In genomic region chr2:127485694-127486071, GRCh38 we compare ENCODE assay signal across 17 cellular contexts. TPM values are rescaled to one million over a fixed set of nuclear protein-coding genes. Genes with fewer than 3 reads are reported as not detected.
DNase-seq lines count a peak whose midpoint lies in the region; ATAC-seq, FAIRE-seq and TF ChIP-seq lines count a peak whose summit lies in the region.
"Had no signal": no experiment of that assay in that cellular context is flagged by ENCODE, and none has a peak within 500 bp of the region (broad histone marks: within the 10 kb centered on the region; RNA-seq: fewer than 3 reads in every experiment).

No MANE protein-coding gene starts in this region.

- POLR2A ChIA-PET in activated CD8-positive, alpha-beta T cell treated with anti-CD3 and anti-CD28 coated beads, Interleukin-2, amount 10 ng/mL, durations not matched to agents 7 days and 5 days (lab: Charles Lee) = interaction anchor here (0.9 kb wide), 1 partner anchor 156 kb away, joined by 3 read pairs; no protein-coding TSS in a partner anchor
- POLR2A ChIA-PET in naive thymus-derived CD8-positive, alpha-beta T cell (lab: Charles Lee) = no interaction called here

- FAIRE-seq in GM12891 (lab: Jason Lieb, UNC) = peak; percentile 45
- FAIRE-seq: H1 had no signal

- H3K27me3 Mint-ChIP-seq in activated CD8-positive, alpha-beta T cell treated with anti-CD3 and anti-CD28 coated beads, Interleukin-2, amount 10 ng/mL, durations not matched to agents 7 days and 5 days (ENCODE audit: low read depth) = no peaks in the 10 kb centered on the region
- no peaks in the 10 kb centered on the region for H3K27me3 Mint-ChIP-seq in naive thymus-derived CD8-positive, alpha-beta T cell

- peaks cover 40% of the 10 kb centered on the region for H3K4me1 Mint-ChIP-seq in activated CD8-positive, alpha-beta T cell treated with anti-CD3 and anti-CD28 coated beads, Interleukin-2, amount 10 ng/mL, durations not matched to agents 7 days and 5 days (ENCODE audit: low read depth)
- peaks cover 22 to 45% (median 36%) of the 10 kb centered on the region in 4 donors for H3K4me1 Mint-ChIP-seq in naive thymus-derived CD8-positive, alpha-beta T cell

- H3K27ac Mint-ChIP-seq in activated CD8-positive, alpha-beta T cell treated with anti-CD3 and anti-CD28 coated beads, Interleukin-2, amount 10 ng/mL, durations not matched to agents 7 days and 5 days = peak overlapping the region; percentile 71
- peak overlapping the region; percentile 76 to 95 (median 84) for H3K27ac Mint-ChIP-seq in naive thymus-derived CD8-positive, alpha-beta T cell

- peak overlapping the region; percentile 34 for H3K4me3 Mint-ChIP-seq in activated CD8-positive, alpha-beta T cell treated with anti-CD3 and anti-CD28 coated beads, Interleukin-2, amount 10 ng/mL, durations not matched to agents 7 days and 5 days
- peak overlapping the region in 9 of 10 donors; percentile 3 to 74 (median 55) for H3K4me3 Mint-ChIP-seq in naive thymus-derived CD8-positive, alpha-beta T cell

- peaks cover 69% of the 10 kb centered on the region for H3K36me3 Mint-ChIP-seq in activated CD8-positive, alpha-beta T cell treated with anti-CD3 and anti-CD28 coated beads, Interleukin-2, amount 10 ng/mL, durations not matched to agents 7 days and 5 days (ENCODE audit: low read depth)
- H3K36me3 Mint-ChIP-seq in naive thymus-derived CD8-positive, alpha-beta T cell = peaks cover 0 to 84% (median 23%) of the 10 kb centered on the region in 3 donors

- ATAC-seq in activated CD8-positive, alpha-beta T cell treated with anti-CD3 and anti-CD28 coated beads, Interleukin-2, amount 10 ng/mL, durations not matched to agents 7 days and 5 days = peak; percentile 58
- peak; percentile 44 to 63 for ATAC-seq in naive thymus-derived CD8-positive, alpha-beta T cell
- no peak for ATAC-seq in HG03439 (IDR thresholded peaks at IDR 0.05; ENCODE audit: unreplicated experiment)
- ATAC-seq: gastroesophageal sphincter, SK-N-SH treated with all-trans-retinoic acid at 6 μM for 48 hours had no signal

- TF ChIP-seq POLR2A in GM12891 (IDR thresholded peaks at IDR 0.05; ENCODE audit: low read depth, low read length) = no peak

- CTCF ChIA-PET in activated CD8-positive, alpha-beta T cell treated with anti-CD3 and anti-CD28 coated beads, Interleukin-2, amount 10 ng/mL, durations not matched to agents 7 days and 5 days (lab: Charles Lee) = interaction anchor here (1.0 kb wide), 1 partner anchor 693 kb away, joined by 3 read pairs; no protein-coding TSS in a partner anchor

- H3K9me3 Mint-ChIP-seq in activated CD8-positive, alpha-beta T cell treated with anti-CD3 and anti-CD28 coated beads, Interleukin-2, amount 10 ng/mL, durations not matched to agents 7 days and 5 days (ENCODE audit: insufficient read depth) = no peaks in the 10 kb centered on the region
- H3K9me3 Mint-ChIP-seq in naive thymus-derived CD8-positive, alpha-beta T cell = no peaks in the 10 kb centered on the region

- peak; percentile 20 for DNase-seq in NOMO-1 treated with DMSO at 0.1 percent for 48 hours (lab: John Stamatoyannopoulos, UW; ENCODE audit: unreplicated experiment)
- no peak for DNase-seq in NOMO-1 treated with dmso at 0.1 percent for 144 hours (lab: John Stamatoyannopoulos, UW; ENCODE audit: unreplicated experiment)
- no peak for DNase-seq in GM12891 (ENCODE audit: insufficient read length, low spot score)
- no peak for DNase-seq in activated CD8-positive, alpha-beta T cell treated with anti-CD3 and anti-CD28 coated beads, Interleukin-2, amount 10 ng/mL, durations not matched to agents 7 days and 5 days
- no peak for DNase-seq in naive thymus-derived CD8-positive, alpha-beta T cell
- no peak for DNase-seq in NCI-H1694 (lab: John Stamatoyannopoulos, UW)
- DNase-seq in superior temporal gyrus (ENCODE audit: extremely low spot score) = no peak
- DNase-seq: 8988T; activated CD8-positive, alpha-beta memory T cell treated with anti-CD3 and anti-CD28 coated beads, Interleukin-2, amount 50 U/mL, for 48 hours; MG63; NCI-H748 treated with DMSO at 0.1 percent for 48 hours; stimulated activated CD4-positive, alpha-beta T cell treated with anti-CD3 and anti-CD28 coated beads, Interleukin-1b, Interleukin-23, amount 100 ng/mL, for 48 hours; transverse colon had no signal

TF ChIP-seq in GM12891, 5 proteins besides CTCF, POLR2A, EP300 and RAD21:
- no peak for TF ChIP-seq SPI1 (IDR thresholded peaks at IDR 0.05; ENCODE audit: low read depth, low read length)
- TF ChIP-seq POLR2AphosphoS5 (IDR thresholded peaks at IDR 0.05; ENCODE audit: low read depth, low read length) = no peak
- TF ChIP-seq TAF1 (IDR thresholded peaks at IDR 0.05; ENCODE audit: low read depth, low read length) = no peak
- TF ChIP-seq POU2F2 (IDR thresholded peaks at IDR 0.05; ENCODE audit: low read depth, low read length) = no peak
- TF ChIP-seq PAX5 (IDR thresholded peaks at IDR 0.05; ENCODE audit: insufficient read depth, low read length, severe bottlenecking) = no peak

RNA-seq across cellular contexts. Expression of gene IWS1, which starts 40.6 kb away (rescaled TPM):
- polyA plus RNA-seq in GM12891 (2012; ENCODE audit: low read depth, missing spikeins) = 34.0 TPM
- total RNA-seq in activated CD8-positive, alpha-beta T cell treated with anti-CD3 and anti-CD28 coated beads, Interleukin-2, amount 10 ng/mL, durations not matched to agents 7 days and 5 days = 10 to 100 TPM; 48.4 to 53.3 TPM
- 10 to 100 TPM; 47.2 to 50.7 TPM for total RNA-seq in naive thymus-derived CD8-positive, alpha-beta T cell
- 10 to 100 TPM; 12.4 to 30.1 (median 19.3) TPM for polyA plus RNA-seq in naive thymus-derived CD8-positive, alpha-beta T cell

RNA-seq across cellular contexts. Expression of gene MYO7B, which starts 49.8 kb away (rescaled TPM):
- polyA plus RNA-seq in GM12891 (2012; ENCODE audit: low read depth, missing spikeins) = 5.1 TPM
- 1 to 10 TPM in 1 of 2 experiments, under 1 TPM in 1; 0.82 to 1.2 TPM for total RNA-seq in activated CD8-positive, alpha-beta T cell treated with anti-CD3 and anti-CD28 coated beads, Interleukin-2, amount 10 ng/mL, durations not matched to agents 7 days and 5 days
- under 1 TPM; 0.26 to 0.58 TPM for total RNA-seq in naive thymus-derived CD8-positive, alpha-beta T cell
- polyA plus RNA-seq in naive thymus-derived CD8-positive, alpha-beta T cell = under 1 TPM in 2 of 3 donors, not detected in 1; 0.21 to 0.42 TPM
- total RNA-seq: H1 had no signal
- polyA plus RNA-seq: H1 had no signal
